Comparison of ENCODE assay signal across 1 cellular context in genomic region chr5:43556857-43557593, GRCh38.
TF ChIP-seq lines count a peak whose summit lies in the region.

A gene with protein sequence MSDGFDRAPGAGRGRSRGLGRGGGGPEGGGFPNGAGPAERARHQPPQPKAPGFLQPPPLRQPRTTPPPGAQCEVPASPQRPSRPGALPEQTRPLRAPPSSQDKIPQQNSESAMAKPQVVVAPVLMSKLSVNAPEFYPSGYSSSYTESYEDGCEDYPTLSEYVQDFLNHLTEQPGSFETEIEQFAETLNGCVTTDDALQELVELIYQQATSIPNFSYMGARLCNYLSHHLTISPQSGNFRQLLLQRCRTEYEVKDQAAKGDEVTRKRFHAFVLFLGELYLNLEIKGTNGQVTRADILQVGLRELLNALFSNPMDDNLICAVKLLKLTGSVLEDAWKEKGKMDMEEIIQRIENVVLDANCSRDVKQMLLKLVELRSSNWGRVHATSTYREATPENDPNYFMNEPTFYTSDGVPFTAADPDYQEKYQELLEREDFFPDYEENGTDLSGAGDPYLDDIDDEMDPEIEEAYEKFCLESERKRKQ (minus strand): TSS chr5:43557077. CDS start chr5:43556846, 231 bp downstream.

TF ChIP-seq in H1, 55 proteins besides CTCF, POLR2A, EP300 and RAD21:
- TF ChIP-seq SIX5 (IDR thresholded peaks at IDR 0.05; ENCODE audit: low read depth, low read length) = no peak
- no peak for TF ChIP-seq NRF1 (IDR thresholded peaks at IDR 0.05; ENCODE audit: low read depth, low read length)
- no peak for TF ChIP-seq CBX5 (IDR thresholded peaks at IDR 0.05; ENCODE audit: low read depth, low read length)
- no peak for TF ChIP-seq SP1 (IDR thresholded peaks at IDR 0.05; ENCODE audit: low read depth, low read length)
- TF ChIP-seq RNF2 (IDR thresholded peaks at IDR 0.05; ENCODE audit: borderline replicate concordance, low read depth, low read length, missing control alignments, poor library complexity, severe bottlenecking) = no peak
- TF ChIP-seq KDM4A (IDR thresholded peaks at IDR 0.05; ENCODE audit: low read depth, low read length, severe bottlenecking) = peak; percentile 21
- no peak for TF ChIP-seq JUND (IDR thresholded peaks at IDR 0.05; ENCODE audit: low read length)
- TF ChIP-seq CBX8 (IDR thresholded peaks at IDR 0.05; ENCODE audit: borderline replicate concordance, low read depth, low read length) = no peak
- TF ChIP-seq SP4 (IDR thresholded peaks at IDR 0.05; ENCODE audit: low read length) = no peak
- no peak for TF ChIP-seq BCL11A (IDR thresholded peaks at IDR 0.05; ENCODE audit: low read depth in 2 of 2, low read length in 2 of 2)
- TF ChIP-seq RBBP5 (IDR thresholded peaks at IDR 0.05; ENCODE audit: borderline replicate concordance, low read depth, low read length) = no peak; the same call in 1 of the 2 replicates
- TF ChIP-seq ASH2L (IDR thresholded peaks at IDR 0.05; ENCODE audit: low read length) = peak; percentile 42
- no peak for TF ChIP-seq TEAD4 (IDR thresholded peaks at IDR 0.05; ENCODE audit: low read depth, low read length)
- TF ChIP-seq EZH2 (IDR thresholded peaks at IDR 0.05; ENCODE audit: low read depth, low read length, severe bottlenecking) = no peak
- peak in 1 of 2 experiments; percentile 46; a peak in 2 of 4 replicates for TF ChIP-seq HDAC2 (IDR thresholded peaks at IDR 0.05; ENCODE audit: borderline replicate concordance in 1 of 2, low read depth in 2 of 2, low read length in 2 of 2)
- TF ChIP-seq SAP30 (IDR thresholded peaks at IDR 0.05; ENCODE audit: insufficient read depth, insufficient replicate concordance, low read length) = no peak
- no peak for TF ChIP-seq SRF (IDR thresholded peaks at IDR 0.05; ENCODE audit: low read depth, low read length)
- TF ChIP-seq JUN (IDR thresholded peaks at IDR 0.05; ENCODE audit: low read depth, low read length) = no peak
- no peak for TF ChIP-seq ATF3 (IDR thresholded peaks at IDR 0.05; ENCODE audit: insufficient read depth, low read depth, low read length)
- no peak for TF ChIP-seq KDM1A (IDR thresholded peaks at IDR 0.05; ENCODE audit: borderline replicate concordance, low read length)
- no peak for TF ChIP-seq USF2 (IDR thresholded peaks at IDR 0.05; ENCODE audit: low read length)
- no peak for TF ChIP-seq CHD1 (IDR thresholded peaks at IDR 0.05; ENCODE audit: low read depth, low read length)
- TF ChIP-seq MAFK (IDR thresholded peaks at IDR 0.05; ENCODE audit: low read depth, low read length) = no peak
- TF ChIP-seq TCF12 (IDR thresholded peaks at IDR 0.05; ENCODE audit: low read depth, low read length) = no peak
- no peak for TF ChIP-seq SIN3A (conservative IDR thresholded peaks at IDR 0.05 in 1 of 2, IDR thresholded peaks at IDR 0.05 in 1 of 2; ENCODE audit: low read depth in 1 of 2, low read length in 2 of 2)
- no peak for TF ChIP-seq FOSL1 (IDR thresholded peaks at IDR 0.05; ENCODE audit: insufficient read depth, low read depth, low read length)
- no peak for TF ChIP-seq KDM5A (IDR thresholded peaks at IDR 0.05; ENCODE audit: low read length)
- no peak; the same call in 1 of the 2 replicates for TF ChIP-seq POLR2AphosphoS5 (IDR thresholded peaks at IDR 0.05; ENCODE audit: low read depth, low read length)
- no peak for TF ChIP-seq SP2 (IDR thresholded peaks at IDR 0.05; ENCODE audit: low read length)
- no peak for TF ChIP-seq POU5F1 (IDR thresholded peaks at IDR 0.05; ENCODE audit: low read depth, low read length)
- peak; percentile 22; the same call in 1 of the 2 replicates for TF ChIP-seq MAX (IDR thresholded peaks at IDR 0.05)
- no peak for TF ChIP-seq RXRA (IDR thresholded peaks at IDR 0.05; ENCODE audit: insufficient read depth, low read depth, low read length)
- TF ChIP-seq, protein P1, sequence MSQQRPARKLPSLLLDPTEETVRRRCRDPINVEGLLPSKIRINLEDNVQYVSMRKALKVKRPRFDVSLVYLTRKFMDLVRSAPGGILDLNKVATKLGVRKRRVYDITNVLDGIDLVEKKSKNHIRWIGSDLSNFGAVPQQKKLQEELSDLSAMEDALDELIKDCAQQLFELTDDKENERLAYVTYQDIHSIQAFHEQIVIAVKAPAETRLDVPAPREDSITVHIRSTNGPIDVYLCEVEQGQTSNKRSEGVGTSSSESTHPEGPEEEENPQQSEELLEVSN (IDR thresholded peaks at IDR 0.05) = no peak
- TF ChIP-seq RFX5 (IDR thresholded peaks at IDR 0.05; ENCODE audit: borderline replicate concordance, low read depth, low read length) = no peak
- no peak for TF ChIP-seq GABPA (IDR thresholded peaks at IDR 0.05; ENCODE audit: borderline replicate concordance, insufficient read depth, low read length)
- no peak for TF ChIP-seq SIRT6 (IDR thresholded peaks at IDR 0.05; ENCODE audit: low read length)
- TF ChIP-seq CREB1 (IDR thresholded peaks at IDR 0.05) = no peak; the same call in 1 of the 2 replicates
- TF ChIP-seq TAF1 (IDR thresholded peaks at IDR 0.05; ENCODE audit: low read depth, low read length) = peak; percentile 82
- no peak for TF ChIP-seq CTBP2 (IDR thresholded peaks at IDR 0.05; ENCODE audit: borderline replicate concordance, insufficient read depth, insufficient read length, low read length)
- peak; percentile 48; the same call in 1 of the 2 replicates for TF ChIP-seq BACH1 (IDR thresholded peaks at IDR 0.05; ENCODE audit: low read length)
- no peak for TF ChIP-seq BRCA1 (IDR thresholded peaks at IDR 0.05; ENCODE audit: low read depth, low read length)
- TF ChIP-seq CHD2 (IDR thresholded peaks at IDR 0.05; ENCODE audit: low read length) = peak; percentile 70; the same call in 1 of the 2 replicates
- TF ChIP-seq ATF2 (IDR thresholded peaks at IDR 0.05; ENCODE audit: low read length) = no peak
- TF ChIP-seq PHF8 (conservative IDR thresholded peaks at IDR 0.05; ENCODE audit: low read depth, low read length) = peak; percentile 92
- TF ChIP-seq YY1 (IDR thresholded peaks at IDR 0.05; ENCODE audit: low read depth, low read length) = no peak
- TF ChIP-seq TBP (IDR thresholded peaks at IDR 0.05; ENCODE audit: low read depth, low read length) = peak; percentile 53; the same call in 1 of the 2 replicates
- TF ChIP-seq TAF7 (optimal IDR thresholded peaks at IDR 0.05; ENCODE audit: borderline replicate concordance, low read depth, low read length) = peak; percentile 68
- TF ChIP-seq NANOG (IDR thresholded peaks at IDR 0.05; ENCODE audit: insufficient read depth, low read depth, low read length, poor library complexity, severe bottlenecking) = no peak
- no peak for TF ChIP-seq CHD7 (IDR thresholded peaks at IDR 0.05; ENCODE audit: insufficient replicate concordance, low read length)
- no peak for TF ChIP-seq HDAC6 (IDR thresholded peaks at IDR 0.05; ENCODE audit: low read depth, low read length)
- no peak for TF ChIP-seq SUZ12 (IDR thresholded peaks at IDR 0.05; ENCODE audit: low read length)
- TF ChIP-seq ZNF274 (IDR thresholded peaks at IDR 0.05; ENCODE audit: borderline replicate concordance, extremely low read depth, low read length) = no peak
- peak; percentile 46; the same call in 1 of the 2 replicates for TF ChIP-seq EGR1 (IDR thresholded peaks at IDR 0.05; ENCODE audit: borderline replicate concordance, low read depth, low read length)
- no peak for TF ChIP-seq CEBPB (IDR thresholded peaks at IDR 0.05; ENCODE audit: low read depth, low read length)
- TF ChIP-seq GTF2F1 (IDR thresholded peaks at IDR 0.05; ENCODE audit: borderline replicate concordance, low read depth, low read length) = no peak
